22 cellular contexts compared by ENCODE assay signal in genomic region chr7:90686146-90686545, GRCh38.
"Had no signal": no experiment of that assay in that cellular context is flagged by ENCODE, and none has a peak within 500 bp of the region (broad histone marks: within the 10 kb centered on the region; RNA-seq: fewer than 3 reads in every experiment).

No MANE protein-coding gene starts in this region.

- FAIRE-seq: endothelial cell of umbilical vein, urothelium cell line had no signal

- DNase-seq: cerebellar nuclear complex; effector CD8-positive, alpha-beta T cell; endodermal cell; gastrocnemius medialis; heart left ventricle; hippocampal formation; left cardiac atrium; left lung; mesenchymal stem cell; mucosa of descending colon; naive B cell; stimulated activated CD4-positive, alpha-beta T cell treated with anti-CD3 and anti-CD28 coated beads, Interleukin-2, amount 100 ng/mL, for 24 hours; stimulated activated CD4-positive, alpha-beta T cell treated with anti-CD3 and anti-CD28 coated beads, Interleukin-4, amount 100 ng/mL, for 24 hours; stimulated activated naive CD4-positive, alpha-beta T cell treated with Interleukin-2 at 50 U/mL for 16 hours; stomach; tibial artery had no signal

- H3K9ac ChIP-seq: neural progenitor cell had no signal

- H3K27me3 ChIP-seq: esophagus muscularis mucosa, gastrocnemius medialis, heart left ventricle, left lung, neural progenitor cell, right atrium auricular region, stomach, tibial artery had no signal

- H3K36me3 ChIP-seq: esophagus muscularis mucosa, gastrocnemius medialis, heart left ventricle, left lung, neural progenitor cell, prostate gland, right atrium auricular region, stomach, tibial artery had no signal

- H3K27ac ChIP-seq: esophagus muscularis mucosa, gastrocnemius medialis, heart left ventricle, left lung, neural progenitor cell, prostate gland, right atrium auricular region, stomach, tibial artery had no signal

- H3K9me3 ChIP-seq: esophagus muscularis mucosa, gastrocnemius medialis, heart left ventricle, left lung, mucosa of descending colon, prostate gland, right atrium auricular region, stomach, tibial artery had no signal

- H3K4me3 ChIP-seq: esophagus muscularis mucosa, gastrocnemius medialis, heart left ventricle, left lung, mucosa of descending colon, neural progenitor cell, prostate gland, right atrium auricular region, stomach, tibial artery had no signal
